Comparison of ENCODE assay signal across 21 cellular contexts in genomic region chr2:109385506-109385905, GRCh38.
DNase-seq lines count a peak whose midpoint lies in the region; TF ChIP-seq lines count a peak whose summit lies in the region.
"Had no signal": no experiment of that assay in that cellular context is flagged by ENCODE, and none has a peak within 500 bp of the region (broad histone marks: within the 10 kb centered on the region; RNA-seq: fewer than 3 reads in every experiment).

No MANE protein-coding gene starts in this region.

- H3K36me3 ChIP-seq in HUES48 (ENCODE audit: control insufficient read depth, insufficient read depth, low read length) (no peaks in the 10 kb centered on the region), spleen (no peaks in the 10 kb centered on the region)
- H3K36me3 ChIP-seq: SJSA1 had no signal

- no peaks in the 10 kb centered on the region for H3K9me3 Mint-ChIP-seq in HFFc6
- H3K9me3 Mint-ChIP-seq: CD8-positive, alpha-beta memory T cell had no signal

- H3K4me3 ChIP-seq in HUES48 (ENCODE audit: low read depth, low read length) (no peak overlapping the region), spleen (no peak overlapping the region)
- H3K4me3 ChIP-seq: K562, SJSA1 had no signal

- 40 to 61% (median 51%) methylated on average over 4 of the region's 4 CpGs for WGBS in spleen, 5 donors

- no peak for TF ChIP-seq POLR2A in spleen (IDR thresholded peaks at IDR 0.05)

- peak overlapping the region; percentile 63 for H3K27ac ChIP-seq in HUES48 (ENCODE audit: low read depth, low read length)
- H3K27ac ChIP-seq in spleen, result no peak overlapping the region
- H3K27ac ChIP-seq: SJSA1 had no signal

- no peaks in the 10 kb centered on the region for H3K27me3 ChIP-seq in HUES48 (ENCODE audit: control insufficient read depth, insufficient read depth, low read length)
- no peaks in the 10 kb centered on the region for H3K27me3 ChIP-seq in spleen (replicated peaks in 1 of 7)
- H3K27me3 ChIP-seq: SJSA1 had no signal

- TF ChIP-seq CTCF in spleen (IDR thresholded peaks at IDR 0.05 in 8 of 11, conservative IDR thresholded peaks at IDR 0.05 in 3 of 11) (no peak), HFFc6 (IDR thresholded peaks at IDR 0.05) (no peak)

- peaks cover 26% of the 10 kb centered on the region for H3K4me1 Mint-ChIP-seq in HFFc6 (ENCODE audit: low read depth)
- H3K4me1 Mint-ChIP-seq: CD8-positive, alpha-beta memory T cell had no signal

- H3K9ac ChIP-seq in HUES48 (ENCODE audit: low read depth, low read length), result no peak overlapping the region

- intact Hi-C loops in spleen (cut with DNase I; ENCODE audit: low total_unique reads), result no loop called here

- H3K9me3 ChIP-seq in HUES48 (ENCODE audit: control insufficient read depth, insufficient read depth, low read length) (no peaks in the 10 kb centered on the region), spleen (no peaks in the 10 kb centered on the region)
- H3K9me3 ChIP-seq: SJSA1 had no signal

- peaks cover 9% of the 10 kb centered on the region for H3K27me3 Mint-ChIP-seq in HFFc6 (ENCODE audit: insufficient read depth)

- no peaks in the 10 kb centered on the region for H3K36me3 Mint-ChIP-seq in HFFc6 (ENCODE audit: low read depth)
- H3K36me3 Mint-ChIP-seq: CD8-positive, alpha-beta memory T cell had no signal

- H3K4me3 Mint-ChIP-seq in HFFc6, result no peak overlapping the region
- H3K4me3 Mint-ChIP-seq: CD8-positive, alpha-beta memory T cell had no signal

- peak; percentile 34 for DNase-seq in activated effector memory CD4-positive, alpha-beta T cell treated with anti-CD3 and anti-CD28 coated beads, Interleukin-2, amount 50 U/mL, for 16 hours
- DNase-seq in activated effector memory CD4-positive, alpha-beta T cell treated with Interleukin-2 at 50 U/mL for 16 hours, result no peak
- peak; percentile 65 for DNase-seq in mesenteric fat pad (ENCODE audit: low spot score)
- peak; percentile 64 for DNase-seq in spleen
- no peak for DNase-seq in NCI-H1105 treated with DMSO at 0.1 percent for 48 hours (lab: John Stamatoyannopoulos, UW)
- no peak for DNase-seq in HFFc6
- DNase-seq in NCI-H1930 (lab: John Stamatoyannopoulos, UW), result no peak
- DNase-seq: 8988T, C1 segment of cervical spinal cord, Calu3, DMS153, GOT3, NCI-H1092, NCI-H1436 treated with DMSO at 0.1 percent for 48 hours, NCI-H2029, NCI-H2171, NCI-H524 treated with DMSO at 0.1 percent for 48 hours had no signal

- peaks cover 22% of the 10 kb centered on the region for H3K4me1 ChIP-seq in HUES48 (ENCODE audit: control insufficient read depth, insufficient read depth, low read length)
- peaks cover 8 to 50% (median 32%) of the 10 kb centered on the region in 6 donors for H3K4me1 ChIP-seq in spleen

- H3K27ac Mint-ChIP-seq in HFFc6, result no peak overlapping the region
- H3K27ac Mint-ChIP-seq: CD8-positive, alpha-beta memory T cell had no signal

Comparison
In these comparisons a context has a peak if more than half of its experiments do, and no peak if none do; other contexts are left out.
1. DNase-seq: peak in activated effector memory CD4-positive, alpha-beta T cell treated with anti-CD3 and anti-CD28 coated beads, Interleukin-2, amount 50 U/mL, for 16 hours (single experiment), mesenteric fat pad (single experiment) and spleen (single experiment); none in activated effector memory CD4-positive, alpha-beta T cell treated with Interleukin-2 at 50 U/mL for 16 hours (single experiment), NCI-H1105 treated with DMSO at 0.1 percent for 48 hours (single experiment), HFFc6 (single experiment) and NCI-H1930 (0 of 2).